19 cellular contexts compared by ENCODE assay signal in genomic region chr18:30044496-30044895, GRCh38.
"Had no signal": no experiment of that assay in that cellular context is flagged by ENCODE, and none has a peak within 500 bp of the region (broad histone marks: within the 10 kb centered on the region; RNA-seq: fewer than 3 reads in every experiment).

No MANE protein-coding gene starts in this region.

- H3K4me3 Mint-ChIP-seq: central memory CD8-positive, alpha-beta T cell; naive B cell; nephron had no signal

- H3K4me3 ChIP-seq: esophagus squamous epithelium, heart left ventricle, left ventricle myocardium inferior, lower lobe of right lung, skin epidermis had no signal

- H3K27me3 Mint-ChIP-seq: central memory CD8-positive, alpha-beta T cell; naive B cell had no signal

- FAIRE-seq: endometrium had no signal

- H3K36me3 Mint-ChIP-seq: naive B cell had no signal

- H3K27ac ChIP-seq: esophagus squamous epithelium, heart left ventricle, left ventricle myocardium inferior, lower lobe of right lung, skin epidermis had no signal

- H3K4me1 Mint-ChIP-seq: central memory CD8-positive, alpha-beta T cell; naive B cell; nephron had no signal

- H3K27me3 ChIP-seq: esophagus squamous epithelium, heart left ventricle had no signal

- H3K9me3 ChIP-seq: esophagus squamous epithelium, heart left ventricle, lower lobe of right lung had no signal

- H3K36me3 ChIP-seq: esophagus squamous epithelium, heart left ventricle, left ventricle myocardium inferior, lower lobe of right lung had no signal

- DNase-seq: effector memory CD4-positive, alpha-beta T cell; esophagus squamous epithelium; foreskin fibroblast; heart left ventricle; hippocampal formation; islet precursor cell; left cardiac atrium; left ventricle myocardium inferior; lower lobe of right lung; mesenchymal stem cell; midbrain; naive B cell; stimulated activated CD4-positive, alpha-beta T cell treated with anti-CD3 and anti-CD28 coated beads, Interleukin-12 subunit alpha, Interleukin-12 subunit beta, amount 100 ng/mL, for 4 hours; stimulated activated naive CD4-positive, alpha-beta T cell had no signal

- H3K4me1 ChIP-seq: esophagus squamous epithelium, heart left ventricle, left ventricle myocardium inferior, lower lobe of right lung had no signal

- H3K9me3 Mint-ChIP-seq: nephron had no signal

- H3K27ac Mint-ChIP-seq: naive B cell, nephron had no signal

- ATAC-seq: heart left ventricle, left cardiac atrium, lower lobe of right lung, sciatic nerve had no signal
